In the genomic region with DNA sequence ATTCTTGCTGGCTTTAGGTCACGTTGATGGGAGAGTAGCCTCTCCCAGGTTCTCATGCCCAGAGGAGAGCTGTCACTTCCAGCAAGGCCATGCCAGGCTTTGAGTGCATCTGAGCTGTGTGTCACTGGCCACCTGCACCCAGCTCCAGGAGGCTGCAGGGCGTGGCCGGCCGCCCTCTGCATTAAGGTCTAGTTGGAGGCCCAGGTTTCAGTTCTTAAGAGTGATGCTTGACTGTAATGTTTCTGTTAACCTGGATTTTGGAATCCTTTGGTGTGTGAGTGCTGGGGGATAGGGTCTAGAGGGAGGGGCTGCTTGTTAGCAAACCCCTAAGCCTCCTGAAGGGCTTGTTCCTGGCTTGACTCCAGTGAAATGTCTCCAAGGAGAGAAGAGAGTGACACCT, we compare ENCODE assay signal across 17 cellular contexts.
DNase-seq lines count a peak whose midpoint lies in the region; ATAC-seq, FAIRE-seq and TF ChIP-seq lines count a peak whose summit lies in the region.
"Had no signal": no experiment of that assay in that cellular context is flagged by ENCODE, and none has a peak within 500 bp of the region (broad histone marks: within the 10 kb centered on the region; RNA-seq: fewer than 3 reads in every experiment).

No MANE protein-coding gene starts in this region.

- no peaks in the 10 kb centered on the region for H3K9me3 Mint-ChIP-seq in activated CD8-positive, alpha-beta T cell treated with anti-CD3 and anti-CD28 coated beads, Interleukin-2, amount 10 ng/mL, durations not matched to agents 7 days and 5 days (ENCODE audit: insufficient read depth)
- H3K9me3 Mint-ChIP-seq in activated CD8-positive, alpha-beta T cell treated with anti-CD3 and anti-CD28 coated beads for 36 hours, result no peaks in the 10 kb centered on the region
- H3K9me3 Mint-ChIP-seq in stimulated activated naive B cell treated with anti-CD40 and anti-IgM and Interleukin-4, amounts not matched to agents 10 μg/mL and 1 μg/mL and 100 μg/mL, for 72 hours, result no peaks in the 10 kb centered on the region
- H3K9me3 Mint-ChIP-seq: CD14-positive monocyte had no signal

- SMC1A ChIA-PET in GM12878 (lab: Charles Lee; ENCODE audit: uncharacterized antibody, unreplicated experiment), result interaction anchor here (0.9 to 1.3 kb wide), 3 partner anchors 11 to 60 kb away, joined by 3 to 4 read pairs (median 4); no protein-coding TSS in a partner anchor

- POLR2A ChIA-PET in activated CD8-positive, alpha-beta T cell treated with anti-CD3 and anti-CD28 coated beads, Interleukin-2, amount 10 ng/mL, durations not matched to agents 7 days and 5 days (lab: Charles Lee), result interaction anchor here (0.9 to 1.2 kb wide), 2 partner anchors 14 to 19 kb away, joined by 3 read pairs; no protein-coding TSS in a partner anchor
- POLR2A ChIA-PET in activated CD8-positive, alpha-beta T cell treated with anti-CD3 and anti-CD28 coated beads for 36 hours (lab: Charles Lee), result no interaction called here
- POLR2A ChIA-PET in GM12878 (lab: Charles Lee), result no interaction called here

- TF ChIP-seq RAD21 in GM12878 (IDR thresholded peaks at IDR 0.05; ENCODE audit: insufficient read depth, low read depth, low read length), result no peak

- no peak for FAIRE-seq in GM12878 (lab: Jason Lieb, UNC)
- FAIRE-seq: A549, RCC 7860 had no signal

- no peaks in the 10 kb centered on the region for H3K36me3 Mint-ChIP-seq in activated CD8-positive, alpha-beta T cell treated with anti-CD3 and anti-CD28 coated beads, Interleukin-2, amount 10 ng/mL, durations not matched to agents 7 days and 5 days (ENCODE audit: low read depth)
- no peaks in the 10 kb centered on the region for H3K36me3 Mint-ChIP-seq in activated CD8-positive, alpha-beta T cell treated with anti-CD3 and anti-CD28 coated beads for 36 hours (ENCODE audit: low read depth)
- no peaks in the 10 kb centered on the region for H3K36me3 Mint-ChIP-seq in stimulated activated naive B cell treated with anti-CD40 and anti-IgM and Interleukin-4, amounts not matched to agents 10 μg/mL and 1 μg/mL and 100 μg/mL, for 72 hours
- H3K36me3 Mint-ChIP-seq: CD14-positive monocyte had no signal

- DNase-seq in activated CD8-positive, alpha-beta T cell treated with anti-CD3 and anti-CD28 coated beads, Interleukin-2, amount 10 ng/mL, durations not matched to agents 7 days and 5 days, result no peak
- no peak for DNase-seq in activated CD8-positive, alpha-beta T cell treated with anti-CD3 and anti-CD28 coated beads for 36 hours
- DNase-seq in GM12878 (ENCODE audit: low read depth, low spot score) (no peak), germinal center (ENCODE audit: low spot score) (no peak), NCI-H2107 treated with DMSO at 0.1 percent for 48 hours (lab: John Stamatoyannopoulos, UW; ENCODE audit: unreplicated experiment) (no peak)
- no peak for DNase-seq in stimulated activated naive B cell treated with anti-CD40 and anti-IgM and Interleukin-4, amounts not matched to agents 10 μg/mL and 1 μg/mL and 100 μg/mL, for 72 hours
- DNase-seq: COR-L47, IMR-90, NCI-H1694, NCI-H2107, NCI-H446, SHP77 treated with DMSO at 0.1 percent for 48 hours had no signal

- intact Hi-C loops in activated CD8-positive, alpha-beta T cell treated with anti-CD3 and anti-CD28 coated beads for 36 hours (cut with micrococcal nuclease), result no loop called here
- intact Hi-C loops in GM12878 (cut with micrococcal nuclease; ENCODE audit: unreplicated experiment), result loop anchor here (5.0 kb wide), 1 partner anchor 230 kb away; no protein-coding TSS in a partner anchor

- peaks cover 46% of the 10 kb centered on the region for H3K4me1 ChIP-seq in GM12878 (ENCODE audit: control insufficient read depth, insufficient read depth, low read length)
- H3K4me1 ChIP-seq: A549 had no signal

- TF ChIP-seq POLR2A in GM12878 (IDR thresholded peaks at IDR 0.05; ENCODE audit: low read depth, low read length), result no peak

- H3K4me2 ChIP-seq in GM12878 (ENCODE audit: control insufficient read depth, insufficient read depth), result no peak overlapping the region
- H3K4me2 ChIP-seq: A549 had no signal

- H3K9me3 ChIP-seq in GM12878 (replicated peaks; ENCODE audit: control insufficient read depth, insufficient read depth, low read length), result no peaks in the 10 kb centered on the region; the same call in 2 of the 3 replicates

- BruUV-seq in GM12878 (replicated peaks; lab: Mats Ljungman, UMichigan), result no TSS peak

- no peaks in the 10 kb centered on the region; a peak in 1 of 4 replicates for H3K27me3 ChIP-seq in GM12878 (replicated peaks in 1 of 2; ENCODE audit: control insufficient read depth in 2 of 2, insufficient read depth in 2 of 2, low read length in 1 of 2)

- H4K20me1 ChIP-seq in GM12878 (ENCODE audit: control insufficient read depth, insufficient read depth), result no peaks in the 10 kb centered on the region

- no peak for TF ChIP-seq CTCF in activated CD8-positive, alpha-beta T cell treated with anti-CD3 and anti-CD28 coated beads for 36 hours (IDR thresholded peaks at IDR 0.05)
- no peak for TF ChIP-seq CTCF in GM12878 (IDR thresholded peaks at IDR 0.05 in 2 of 3, conservative IDR thresholded peaks at IDR 0.05 in 1 of 3; ENCODE audit: control insufficient read depth in 2 of 3, extremely low read depth in 1 of 3, insufficient read depth in 1 of 3, low read depth in 3 of 3, low read length in 3 of 3)

- ATAC-seq in activated CD8-positive, alpha-beta T cell treated with anti-CD3 and anti-CD28 coated beads, Interleukin-2, amount 10 ng/mL, durations not matched to agents 7 days and 5 days, result no peak
- no peak for ATAC-seq in activated CD8-positive, alpha-beta T cell treated with anti-CD3 and anti-CD28 coated beads for 36 hours
- ATAC-seq in HG03521 (IDR thresholded peaks at IDR 0.05; ENCODE audit: unreplicated experiment) (peak; percentile 26), GM12878 (peak; percentile 41), SK-N-SH treated with all-trans-retinoic acid at 6 μM for 48 hours (no peak)
- peak in 1 of 2 donors; percentile 24 for ATAC-seq in stimulated activated naive B cell treated with anti-CD40 and anti-IgM and Interleukin-4, amounts not matched to agents 10 μg/mL and 1 μg/mL and 100 μg/mL, for 72 hours (replicated peaks)
- ATAC-seq: A549 had no signal

- no peaks in the 10 kb centered on the region for H3K36me3 ChIP-seq in GM12878 (ENCODE audit: control insufficient read depth in 2 of 2, insufficient read depth in 2 of 2, low read length in 1 of 2)

- no peak overlapping the region for H3K9ac ChIP-seq in GM12878 (ENCODE audit: control insufficient read depth, insufficient read depth, low read length)

- no peak overlapping the region for H3K4me3 ChIP-seq in GM12878
- H3K4me3 ChIP-seq: A549 had no signal

- no peaks in the 10 kb centered on the region for H3K79me2 ChIP-seq in GM12878 (ENCODE audit: control insufficient read depth, insufficient read depth, low read length)

- TF ChIP-seq EP300 in GM12878 (IDR thresholded peaks at IDR 0.05; ENCODE audit: borderline replicate concordance in 1 of 2, control insufficient read depth in 1 of 2, low read depth in 2 of 2, low read length in 2 of 2), result no peak

- no peak overlapping the region for H2AFZ ChIP-seq in GM12878 (ENCODE audit: control insufficient read depth, low read depth, low read length)

- peaks cover 70% of the 10 kb centered on the region for H3K4me1 Mint-ChIP-seq in activated CD8-positive, alpha-beta T cell treated with anti-CD3 and anti-CD28 coated beads, Interleukin-2, amount 10 ng/mL, durations not matched to agents 7 days and 5 days (ENCODE audit: low read depth)
- peaks cover 47% of the 10 kb centered on the region for H3K4me1 Mint-ChIP-seq in activated CD8-positive, alpha-beta T cell treated with anti-CD3 and anti-CD28 coated beads for 36 hours (ENCODE audit: low read depth)
- peaks cover 26 to 49% of the 10 kb centered on the region in 2 donors for H3K4me1 Mint-ChIP-seq in stimulated activated naive B cell treated with anti-CD40 and anti-IgM and Interleukin-4, amounts not matched to agents 10 μg/mL and 1 μg/mL and 100 μg/mL, for 72 hours

- in situ Hi-C loops in GM12878 (cut with MboI), result loop anchor here (25.0 kb wide), 1 partner anchor 340 kb away; no protein-coding TSS in a partner anchor

- CTCF ChIA-PET in activated CD8-positive, alpha-beta T cell treated with anti-CD3 and anti-CD28 coated beads, Interleukin-2, amount 10 ng/mL, durations not matched to agents 7 days and 5 days (lab: Charles Lee), result interaction anchor here (1.3 to 1.4 kb wide), 2 partner anchors 60 to 228 kb away, joined by 3 read pairs; no protein-coding TSS in a partner anchor
- CTCF ChIA-PET in activated CD8-positive, alpha-beta T cell treated with anti-CD3 and anti-CD28 coated beads for 36 hours (lab: Charles Lee), result no interaction called here
- CTCF ChIA-PET in GM12878 (lab: Yijun Ruan, JAX), result no interaction called here

- 55% methylated on average over 4 of the region's 4 CpGs for WGBS in GM12878 (ENCODE audit: insufficient coverage, insufficient replicate concordance, low lambda C conversion rate, missing lambda C conversion rate)

- no peak overlapping the region for H3K4me3 Mint-ChIP-seq in activated CD8-positive, alpha-beta T cell treated with anti-CD3 and anti-CD28 coated beads, Interleukin-2, amount 10 ng/mL, durations not matched to agents 7 days and 5 days
- no peak overlapping the region for H3K4me3 Mint-ChIP-seq in activated CD8-positive, alpha-beta T cell treated with anti-CD3 and anti-CD28 coated beads for 36 hours
- H3K4me3 Mint-ChIP-seq in stimulated activated naive B cell treated with anti-CD40 and anti-IgM and Interleukin-4, amounts not matched to agents 10 μg/mL and 1 μg/mL and 100 μg/mL, for 72 hours, result no peak overlapping the region
- H3K4me3 Mint-ChIP-seq: CD14-positive monocyte had no signal

- H3K27ac ChIP-seq in GM12878 (ENCODE audit: control insufficient read depth, insufficient read depth), result no peak overlapping the region; the same call in 1 of the 2 replicates
- H3K27ac ChIP-seq: A549 had no signal

- H3K27ac Mint-ChIP-seq in activated CD8-positive, alpha-beta T cell treated with anti-CD3 and anti-CD28 coated beads, Interleukin-2, amount 10 ng/mL, durations not matched to agents 7 days and 5 days, result peak overlapping the region; percentile 48
- H3K27ac Mint-ChIP-seq in activated CD8-positive, alpha-beta T cell treated with anti-CD3 and anti-CD28 coated beads for 36 hours, result no peak overlapping the region
- peak overlapping the region; percentile 48 for H3K27ac Mint-ChIP-seq in stimulated activated naive B cell treated with anti-CD40 and anti-IgM and Interleukin-4, amounts not matched to agents 10 μg/mL and 1 μg/mL and 100 μg/mL, for 72 hours

- RAD21 ChIA-PET in GM12878 (lab: Charles Lee; ENCODE audit: unreplicated experiment), result interaction anchor here (0.9 to 1.3 kb wide), 2 partner anchors 21 to 61 kb away, joined by 3 read pairs; no protein-coding TSS in a partner anchor

- H3K27me3 Mint-ChIP-seq in activated CD8-positive, alpha-beta T cell treated with anti-CD3 and anti-CD28 coated beads, Interleukin-2, amount 10 ng/mL, durations not matched to agents 7 days and 5 days (ENCODE audit: low read depth), result peaks cover 2% of the 10 kb centered on the region
- H3K27me3 Mint-ChIP-seq in activated CD8-positive, alpha-beta T cell treated with anti-CD3 and anti-CD28 coated beads for 36 hours, result peaks cover 8% of the 10 kb centered on the region
- H3K27me3 Mint-ChIP-seq in stimulated activated naive B cell treated with anti-CD40 and anti-IgM and Interleukin-4, amounts not matched to agents 10 μg/mL and 1 μg/mL and 100 μg/mL, for 72 hours, result peaks cover 12 to 28% of the 10 kb centered on the region in 2 donors

TF ChIP-seq in SK-N-SH treated with all-trans-retinoic acid at 6 μM for 48 hours, 23 proteins besides CTCF, POLR2A, EP300 and RAD21 (continues in another document):
- TF ChIP-seq RARB (CRISPR knock-in tag; IDR thresholded peaks at IDR 0.05) (no peak), SNAI2 (CRISPR knock-in tag; IDR thresholded peaks at IDR 0.05) (no peak)

Comparison
In these comparisons a context has a peak if more than half of its experiments do, and no peak if none do; other contexts are left out.
1. ATAC-seq: peak in HG03521 (single experiment) and GM12878 (single experiment); none in activated CD8-positive, alpha-beta T cell treated with anti-CD3 and anti-CD28 coated beads, Interleukin-2, amount 10 ng/mL, durations not matched to agents 7 days and 5 days (single experiment), activated CD8-positive, alpha-beta T cell treated with anti-CD3 and anti-CD28 coated beads for 36 hours (single experiment) and SK-N-SH treated with all-trans-retinoic acid at 6 μM for 48 hours (single experiment).